ENCODE assay signal across 7 cellular contexts in the genomic region with DNA sequence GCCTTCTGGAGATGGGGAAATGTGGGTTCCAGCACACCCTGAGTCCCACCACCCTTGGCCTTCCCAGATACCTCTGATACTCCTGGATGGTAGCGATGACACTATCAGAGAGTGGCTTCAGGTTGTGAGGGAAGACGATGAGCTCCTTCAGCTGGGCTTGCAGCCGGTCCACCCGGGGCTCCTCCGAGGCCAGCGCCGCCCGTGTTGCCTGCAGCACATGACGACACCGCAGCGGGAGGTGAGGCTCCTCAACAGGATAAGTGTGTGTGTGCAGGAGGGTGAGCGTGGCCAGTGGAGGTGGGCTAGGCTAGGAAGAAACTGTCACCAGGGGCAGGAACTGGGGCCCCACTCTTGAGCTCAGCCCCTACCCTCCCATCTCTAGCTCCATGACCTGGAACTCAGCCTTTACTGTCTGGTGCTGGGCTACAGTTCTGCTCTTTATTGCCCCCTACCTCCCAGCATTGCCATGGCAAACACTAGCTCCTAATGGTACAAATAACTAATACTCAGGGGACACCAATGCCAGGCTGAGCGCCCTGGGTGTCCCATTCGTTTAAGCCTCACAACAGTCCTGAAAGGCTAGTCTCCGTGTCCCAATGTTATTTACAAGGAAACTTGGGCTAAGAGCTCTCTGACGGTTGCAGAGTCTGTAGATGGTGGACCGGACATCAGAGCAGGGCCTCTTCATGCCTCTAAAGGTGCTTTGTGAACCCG.
DNase-seq lines count a peak whose midpoint lies in the region; ATAC-seq and TF ChIP-seq lines count a peak whose summit lies in the region.

No MANE protein-coding gene starts in this region.

- DNase-seq in ELR (ENCODE audit: low read depth), result peak; percentile 33
- peak; percentile 15 for DNase-seq in LHCN-M2 (ENCODE audit: low read depth)
- DNase-seq in T47D (ENCODE audit: low read depth in 1 of 2, low spot score in 1 of 2), result peak; percentile 27 to 32
- no peak for DNase-seq in nephron progenitor cell

- H3K27ac Mint-ChIP-seq in nephron progenitor cell, result no peak overlapping the region

- H3K9me3 Mint-ChIP-seq in nephron progenitor cell, result peaks cover 3% of the 10 kb centered on the region

- H3K27me3 Mint-ChIP-seq in nephron progenitor cell (ENCODE audit: low read depth, poor library complexity), result peaks cover 14% of the 10 kb centered on the region

- H3K36me3 Mint-ChIP-seq in nephron progenitor cell (ENCODE audit: low read depth), result no peaks in the 10 kb centered on the region

- in situ Hi-C loops in T47D (cut with HindIII; ENCODE audit: low pct_unique_long_range_greater_than_20kb, low sequenced_read_pairs), result no loop called here

- H3K4me3 Mint-ChIP-seq in nephron progenitor cell, result no peak overlapping the region

- no peak for ATAC-seq in HG03175 (IDR thresholded peaks at IDR 0.05; ENCODE audit: unreplicated experiment)
- ATAC-seq in HG02571 (IDR thresholded peaks at IDR 0.05; ENCODE audit: unreplicated experiment), result no peak
- ATAC-seq in HG03432 (IDR thresholded peaks at IDR 0.05; ENCODE audit: unreplicated experiment), result no peak

- peak; percentile 35 for TF ChIP-seq CTCF in nephron progenitor cell (IDR thresholded peaks at IDR 0.05)

- H3K4me1 Mint-ChIP-seq in nephron progenitor cell, result peaks cover 19% of the 10 kb centered on the region
